Comparison of ENCODE assay signal across 24 cellular contexts in the genomic region with DNA sequence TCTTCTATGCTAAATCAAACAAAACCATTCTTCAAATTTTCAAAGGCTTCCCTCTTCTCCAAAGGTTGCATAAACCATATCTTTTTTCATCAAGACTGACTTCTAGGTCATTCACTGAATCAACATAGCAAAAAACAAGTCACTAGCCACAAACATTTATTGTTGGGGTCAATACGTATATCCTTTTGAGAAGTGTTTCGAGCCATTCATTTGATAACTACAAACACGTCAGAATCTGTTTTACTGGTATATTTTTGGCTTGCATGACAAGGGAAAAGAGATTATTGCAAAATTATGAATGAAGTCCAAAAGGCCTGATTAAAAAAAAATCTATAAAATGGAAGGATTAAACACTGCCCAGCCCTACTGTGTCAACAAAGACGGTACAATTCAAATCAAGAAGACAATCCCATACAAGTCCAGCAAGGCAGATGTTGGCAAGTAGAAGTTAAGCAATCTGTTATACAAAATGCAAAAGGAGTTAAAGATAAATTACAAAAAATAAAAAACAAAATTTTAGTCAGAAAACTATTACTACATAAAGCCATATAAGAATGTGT.
"Had no signal": no experiment of that assay in that cellular context is flagged by ENCODE, and none has a peak within 500 bp of the region (broad histone marks: within the 10 kb centered on the region; RNA-seq: fewer than 3 reads in every experiment).

No MANE protein-coding gene starts in this region.

- DNase-seq: effector memory CD8-positive, alpha-beta T cell; esophagus squamous epithelium; foreskin fibroblast; immature natural killer cell; left ventricle myocardium superior; mesenchymal stem cell; midbrain; naive B cell; occipital lobe; psoas muscle; retina; right lobe of liver; stimulated activated CD4-positive, alpha-beta T cell treated with anti-CD3 and anti-CD28 coated beads, Interleukin-4, amount 100 ng/mL, for 1 hour; stimulated activated CD8-positive, alpha-beta memory T cell treated with anti-CD3 and anti-CD28 coated beads, Interleukin-4, amount 100 ng/mL, for 48 hours; stimulated activated naive CD8-positive, alpha-beta T cell treated with anti-CD3 and anti-CD28 coated beads, Interleukin-15, Interleukin-2, amounts not matched to agents 100 U/mL and 50 U/mL, for 24 hours; tibial artery; upper lobe of left lung; uterus had no signal

- H3K9ac ChIP-seq: parathyroid adenoma had no signal

- FAIRE-seq: keratinocyte had no signal

- H3K4me3 ChIP-seq: esophagus squamous epithelium, gastroesophageal sphincter, lung, psoas muscle, right lobe of liver, tibial artery, upper lobe of left lung, uterus had no signal

- H3K27ac ChIP-seq: epithelial cell of prostate, gastroesophageal sphincter, parathyroid adenoma, psoas muscle, right lobe of liver, tibial artery, upper lobe of left lung, uterus had no signal

- H3K79me2 ChIP-seq: parathyroid adenoma had no signal

- H3K36me3 ChIP-seq: uterus had no signal

- H3K4me1 ChIP-seq: gastroesophageal sphincter, parathyroid adenoma, psoas muscle, right lobe of liver, tibial artery, upper lobe of left lung, uterus had no signal

- H3K9me3 ChIP-seq: esophagus squamous epithelium, gastroesophageal sphincter, psoas muscle, right lobe of liver, tibial artery, upper lobe of left lung, uterus had no signal

- H3K27me3 ChIP-seq: esophagus squamous epithelium, gastroesophageal sphincter, right lobe of liver, tibial artery, upper lobe of left lung, uterus had no signal

- ATAC-seq: effector memory CD8-positive, alpha-beta T cell; gastroesophageal sphincter; left ventricle myocardium superior; psoas muscle; right lobe of liver; stimulated activated effector memory CD8-positive, alpha-beta T cell treated with anti-CD3 and anti-CD28 coated beads, Interleukin-12 subunit alpha, Interleukin-12 subunit beta, amount 100 ng/mL, for 72 hours; stimulated activated naive CD8-positive, alpha-beta T cell treated with anti-CD3 and anti-CD28 coated beads, Interleukin-15, Interleukin-2, amounts not matched to agents 100 U/mL and 50 U/mL, for 24 hours had no signal

- H2AFZ ChIP-seq: parathyroid adenoma had no signal
